9 cellular contexts compared by ENCODE assay signal in genomic region chr15:52217186-52217585, GRCh38. TPM values are rescaled to one million over a fixed set of nuclear protein-coding genes. Genes with fewer than 3 reads are reported as not detected.
DNase-seq lines count a peak whose midpoint lies in the region; ATAC-seq and TF ChIP-seq lines count a peak whose summit lies in the region.
"Had no signal": no experiment of that assay in that cellular context is flagged by ENCODE, and none has a peak within 500 bp of the region (broad histone marks: within the 10 kb centered on the region; RNA-seq: fewer than 3 reads in every experiment).

No MANE protein-coding gene starts in this region.

- H3K9me3 ChIP-seq in gastrocnemius medialis: no peaks in the 10 kb centered on the region

- peak overlapping the region in 1 of 4 donors; percentile 44 for H3K27ac ChIP-seq in gastrocnemius medialis

- in situ Hi-C loops in gastrocnemius medialis (cut with MboI; ENCODE audit: low sequenced_read_pairs in 4 of 4): no loop called here

- peaks cover 12 to 25% of the 10 kb centered on the region in 2 donors for H3K4me1 ChIP-seq in gastrocnemius medialis

- intact Hi-C loops in gastrocnemius medialis (cut with DNase I; ENCODE audit: low total_unique reads): no loop called here

- ATAC-seq in gastrocnemius medialis: peak; percentile 75 to 85
- no peak for ATAC-seq in HG03442 (IDR thresholded peaks at IDR 0.05; ENCODE audit: unreplicated experiment)
- ATAC-seq in GM21360 (IDR thresholded peaks at IDR 0.05; ENCODE audit: unreplicated experiment): no peak

- H3K4me3 ChIP-seq in NB4 (ENCODE audit: low read depth, low read length): no peak overlapping the region
- H3K4me3 ChIP-seq in cardiac fibroblast (replicated peaks in 1 of 2; ENCODE audit: low read depth in 2 of 2, low read length in 2 of 2): no peak overlapping the region
- H3K4me3 ChIP-seq in gastrocnemius medialis: no peak overlapping the region

- TF ChIP-seq CTCF in NB4 (IDR thresholded peaks at IDR 0.05; ENCODE audit: low read depth, low read length) (peak; percentile 33), cardiac fibroblast (IDR thresholded peaks at IDR 0.05; ENCODE audit: low read depth, low read length) (peak; percentile 3), gastrocnemius medialis (IDR thresholded peaks at IDR 0.05 in 4 of 5, conservative IDR thresholded peaks at IDR 0.05 in 1 of 5) (no peak)

- no peaks in the 10 kb centered on the region for H3K36me3 ChIP-seq in gastrocnemius medialis

- no peaks in the 10 kb centered on the region for H3K27me3 ChIP-seq in gastrocnemius medialis

- DNase-seq in NCI-H82 (lab: John Stamatoyannopoulos, UW) (peak; percentile 52), NCI-H82 treated with DMSO at 0.1 percent for 48 hours (lab: John Stamatoyannopoulos, UW; ENCODE audit: unreplicated experiment) (no peak), NB4 (ENCODE audit: low read depth) (peak; percentile 35), cardiac fibroblast (ENCODE audit: low read depth in 2 of 2) (no peak), gastrocnemius medialis (peak; percentile 39 to 51), NCI-H1048 (lab: John Stamatoyannopoulos, UW) (no peak)
- DNase-seq: activated T-cell treated with anti-CD3 and anti-CD28 coated beads, Interleukin-2, amount 50 U/mL, for 1 hour had no signal

- TF ChIP-seq POLR2A in NB4 (IDR thresholded peaks at IDR 0.05; ENCODE audit: extremely low read depth, insufficient read length): no peak
- no peak for TF ChIP-seq POLR2A in gastrocnemius medialis (IDR thresholded peaks at IDR 0.05)

RNA-seq across cellular contexts. Expression of gene GNB5, which starts 26.0 kb away (rescaled TPM):
- 1 to 10 TPM; 2.9 to 4.6 (median 3.6) TPM for total RNA-seq in gastrocnemius medialis

Comparison
In these comparisons a context has a peak if more than half of its experiments do, and no peak if none do; other contexts are left out.
1. DNase-seq: peak in NCI-H82 (single experiment), NB4 (single experiment) and gastrocnemius medialis (2 of 2); none in NCI-H82 treated with DMSO at 0.1 percent for 48 hours (single experiment), cardiac fibroblast (0 of 2) and NCI-H1048 (single experiment).
2. CTCF ChIP-seq: peak in NB4 (single experiment) and cardiac fibroblast (single experiment); none in gastrocnemius medialis (0 of 5).
3. ATAC-seq: peak in gastrocnemius medialis (2 of 2); none in HG03442 (single experiment) and GM21360 (single experiment).